20 cellular contexts compared by ENCODE assay signal in genomic region chr16:49349446-49350168, GRCh38. TPM values are rescaled to one million over a fixed set of nuclear protein-coding genes. Genes with fewer than 3 reads are reported as not detected.
"Had no signal": no experiment of that assay in that cellular context is flagged by ENCODE, and none has a peak within 500 bp of the region (broad histone marks: within the 10 kb centered on the region; RNA-seq: fewer than 3 reads in every experiment).

No MANE protein-coding gene starts in this region.

- H3K9me3 ChIP-seq: adrenal gland, body of pancreas, breast epithelium, Peyer's patch, SJSA1, SK-N-SH had no signal

- H3K9me3 Mint-ChIP-seq: activated CD4-positive, alpha-beta T cell treated with anti-CD3 and anti-CD28 coated beads, Interleukin-2, amount 10 ng/mL, durations not matched to agents 24 days and 14 days; activated CD8-positive, alpha-beta T cell treated with anti-CD3 and anti-CD28 coated beads for 36 hours; activated naive CD4-positive, alpha-beta T cell treated with anti-CD3 and anti-CD28 coated beads for 36 hours; activated naive CD4-positive, alpha-beta T cell treated with anti-CD3 and anti-CD28 coated beads, Interleukin-2, amount 50 U/mL, for 72 hours; activated T-cell treated with anti-CD3 and anti-CD28 coated beads, Interleukin-2, amount 50 U/mL, for 4 hours; activated T-helper 1 cell treated with anti-CD3 and anti-CD28 coated beads, Interleukin-12 subunit alpha, Interleukin-12 subunit beta, Interleukin-2, Interleukin-4 antibody, amounts not matched to agents 30 ng/mL and 10 ng/mL and 1 ng/mL, durations not matched to agents 14 hours and 24 hours and 36 hours; T-helper 1 cell treated with Interleukin-12 subunit alpha and Interleukin-12 subunit beta and Interleukin-4 antibody, amounts not matched to agents 30 μg/mL and 1 μg/mL, for 36 hours; T-helper 2 cell treated with Interferon-gamma antibody and Interleukin-4, amounts not matched to agents 5 μg/mL and 100 μg/mL, for 36 hours had no signal

- H3K4me1 ChIP-seq: adrenal gland, body of pancreas, breast epithelium, Peyer's patch, SJSA1 had no signal

- DNase-seq: NCI-H1048, NCI-H2081 treated with DMSO at 0.1 percent for 48 hours, NCI-H2171 had no signal

- H3K9ac ChIP-seq: SK-N-SH had no signal

- H3K4me3 ChIP-seq: adrenal gland, body of pancreas, breast epithelium, Peyer's patch, SJSA1 had no signal

- H3K27ac Mint-ChIP-seq: activated CD4-positive, alpha-beta T cell treated with anti-CD3 and anti-CD28 coated beads, Interleukin-2, amount 10 ng/mL, durations not matched to agents 24 days and 14 days; activated CD8-positive, alpha-beta T cell treated with anti-CD3 and anti-CD28 coated beads for 36 hours; activated naive CD4-positive, alpha-beta T cell treated with anti-CD3 and anti-CD28 coated beads for 36 hours; activated naive CD4-positive, alpha-beta T cell treated with anti-CD3 and anti-CD28 coated beads, Interleukin-2, amount 50 U/mL, for 72 hours; activated T-helper 1 cell treated with anti-CD3 and anti-CD28 coated beads, Interleukin-12 subunit alpha, Interleukin-12 subunit beta, Interleukin-2, Interleukin-4 antibody, amounts not matched to agents 30 ng/mL and 10 ng/mL and 1 ng/mL, durations not matched to agents 14 hours and 24 hours and 36 hours; T-helper 1 cell treated with Interleukin-12 subunit alpha and Interleukin-12 subunit beta and Interleukin-4 antibody, amounts not matched to agents 30 μg/mL and 1 μg/mL, for 36 hours; T-helper 2 cell treated with Interferon-gamma antibody and Interleukin-4, amounts not matched to agents 5 μg/mL and 100 μg/mL, for 36 hours had no signal

- H3K27me3 ChIP-seq: body of pancreas, Peyer's patch, SJSA1 had no signal

- H3K36me3 ChIP-seq: adrenal gland, breast epithelium, Peyer's patch, SJSA1 had no signal

- H3K36me3 Mint-ChIP-seq: activated naive CD4-positive, alpha-beta T cell treated with anti-CD3 and anti-CD28 coated beads, Interleukin-2, amount 50 U/mL, for 72 hours had no signal

- H3K27ac ChIP-seq: adrenal gland, body of pancreas, breast epithelium, Peyer's patch, SJSA1 had no signal

- H3K4me3 Mint-ChIP-seq: activated CD4-positive, alpha-beta T cell treated with anti-CD3 and anti-CD28 coated beads, Interleukin-2, amount 10 ng/mL, durations not matched to agents 24 days and 14 days; activated CD8-positive, alpha-beta T cell treated with anti-CD3 and anti-CD28 coated beads for 36 hours; activated naive CD4-positive, alpha-beta T cell treated with anti-CD3 and anti-CD28 coated beads for 36 hours; activated T-cell treated with anti-CD3 and anti-CD28 coated beads, Interleukin-2, amount 50 U/mL, for 4 hours; activated T-helper 1 cell treated with anti-CD3 and anti-CD28 coated beads, Interleukin-12 subunit alpha, Interleukin-12 subunit beta, Interleukin-2, Interleukin-4 antibody, amounts not matched to agents 30 ng/mL and 10 ng/mL and 1 ng/mL, durations not matched to agents 14 hours and 24 hours and 36 hours; T-helper 1 cell treated with Interleukin-12 subunit alpha and Interleukin-12 subunit beta and Interleukin-4 antibody, amounts not matched to agents 30 μg/mL and 1 μg/mL, for 36 hours; T-helper 2 cell treated with Interferon-gamma antibody and Interleukin-4, amounts not matched to agents 5 μg/mL and 100 μg/mL, for 36 hours had no signal

- FAIRE-seq: astrocyte, TTC549 had no signal

RNA-seq across cellular contexts. Expression of gene C16orf78, which starts 24.0 kb away (rescaled TPM):
- total RNA-seq: activated CD4-positive, alpha-beta T cell treated with anti-CD3 and anti-CD28 coated beads, Interleukin-2, amount 10 ng/mL, durations not matched to agents 24 days and 14 days; activated CD8-positive, alpha-beta T cell treated with anti-CD3 and anti-CD28 coated beads for 36 hours; activated naive CD4-positive, alpha-beta T cell treated with anti-CD3 and anti-CD28 coated beads for 36 hours; activated naive CD4-positive, alpha-beta T cell treated with anti-CD3 and anti-CD28 coated beads, Interleukin-2, amount 50 U/mL, for 72 hours; activated T-cell treated with anti-CD3 and anti-CD28 coated beads, Interleukin-2, amount 50 U/mL, for 4 hours; activated T-helper 1 cell treated with anti-CD3 and anti-CD28 coated beads, Interleukin-12 subunit alpha, Interleukin-12 subunit beta, Interleukin-2, Interleukin-4 antibody, amounts not matched to agents 30 ng/mL and 10 ng/mL and 1 ng/mL, durations not matched to agents 14 hours and 24 hours and 36 hours; adrenal gland; astrocyte; body of pancreas; breast epithelium; MCF 10A; Peyer's patch; SJSA1 had no signal
- polyA plus RNA-seq: adrenal gland, SK-N-SH had no signal
